29 cellular contexts compared by ENCODE assay signal in genomic region chr3:129415830-129416229, GRCh38. TPM values are rescaled to one million over a fixed set of nuclear protein-coding genes. Genes with fewer than 3 reads are reported as not detected.
"Had no signal": no experiment of that assay in that cellular context is flagged by ENCODE, and none has a peak within 500 bp of the region (broad histone marks: within the 10 kb centered on the region; RNA-seq: fewer than 3 reads in every experiment).

No MANE protein-coding gene starts in this region.

- DNase-seq: activated B cell treated with CpG ODN at 0.5 μM for 24 hours; activated CD4-positive, alpha-beta T cell treated with anti-CD3 and anti-CD28 coated beads for 48 hours; activated CD4-positive, alpha-beta T cell treated with anti-CD3 and anti-CD28 coated beads, Interleukin-2, amount 50 U/mL, for 1 hour; activated CD4-positive, alpha-beta T cell treated with anti-CD3 and anti-CD28 coated beads, Interleukin-2, amount 50 U/mL, for 48 hours; activated CD8-positive, alpha-beta memory T cell treated with anti-CD3 and anti-CD28 coated beads for 24 hours; activated CD8-positive, alpha-beta T cell treated with anti-CD3 and anti-CD28 coated beads for 36 hours; activated effector memory CD4-positive, alpha-beta T cell treated with anti-CD3 and anti-CD28 coated beads, Interleukin-2, amount 50 U/mL, for 16 hours; activated naive CD4-positive, alpha-beta T cell treated with anti-CD3 and anti-CD28 coated beads for 36 hours; activated naive CD8-positive, alpha-beta T cell treated with anti-CD3 and anti-CD28 coated beads for 36 hours; activated naive CD8-positive, alpha-beta T cell treated with anti-CD3 and anti-CD28 coated beads, Interleukin-2, amount 50 U/mL, for 24 hours; activated T-cell treated with anti-CD3 and anti-CD28 coated beads, Interleukin-2, amount 50 U/mL, for 1 hour; activated T-cell treated with anti-CD3 and anti-CD28 coated beads, Interleukin-2, amount 50 U/mL, for 48 hours; amygdala; aorta; body of pancreas; central memory CD4-positive, alpha-beta T cell; cerebellar nuclear complex; colonic mucosa; effector CD8-positive, alpha-beta T cell; foreskin fibroblast; T-helper 1 cell; T-helper 17 cell; T1000; WERI-Rb-1 had no signal

- H3K4me1 ChIP-seq: body of pancreas, colonic mucosa had no signal

- H3K9me3 ChIP-seq: adrenal gland, body of pancreas, colonic mucosa had no signal

- H3K36me3 ChIP-seq: adrenal gland, colonic mucosa, WERI-Rb-1 had no signal

- H3K27ac ChIP-seq: adrenal gland, body of pancreas, colonic mucosa, WERI-Rb-1 had no signal

- ATAC-seq: activated CD4-positive, CD25-positive, alpha-beta regulatory T cell treated with anti-CD3 and anti-CD28 coated beads, Interleukin-2, amount 50 U/mL, for 24 hours; activated CD8-positive, alpha-beta T cell treated with anti-CD3 and anti-CD28 coated beads for 36 hours; activated naive CD8-positive, alpha-beta T cell treated with anti-CD3 and anti-CD28 coated beads, Interleukin-2, amount 50 U/mL, for 24 hours; body of pancreas; esophagus mucosa; T-helper 17 cell had no signal

- H3K4me3 ChIP-seq: adrenal gland, body of pancreas, colonic mucosa had no signal

- H3K27me3 ChIP-seq: adrenal gland, body of pancreas, colonic mucosa had no signal

- FAIRE-seq: frontal cortex had no signal

RNA-seq across cellular contexts. Expression of gene EFCAB12, which starts 12.6 kb away (rescaled TPM):
- total RNA-seq: epithelial cell of proximal tubule had no signal
